Comparison of ENCODE assay signal across 8 cellular contexts in genomic region chr5:80754900-80755299, GRCh38.
A peak's percentile ranks its signal among the peaks of the same experiment; 100 is the strongest.
DNase-seq lines count a peak whose midpoint lies in the region; ATAC-seq, FAIRE-seq and TF ChIP-seq lines count a peak whose summit lies in the region.

No MANE protein-coding gene starts in this region.

- DNase-seq in GM12865 (ENCODE audit: low read depth) (peak; percentile 58), GM23248 (peak; percentile 24), NCI-H2107 (lab: John Stamatoyannopoulos, UW) (peak; percentile 6), NCI-H1105 treated with DMSO at 0.1 percent for 48 hours (lab: John Stamatoyannopoulos, UW) (no peak), H54 (ENCODE audit: insufficient read length, low spot score) (no peak), spleen (no peak)
- DNase-seq in central memory CD8-positive, alpha-beta T cell (ENCODE audit: low spot score in 2 of 2), result no peak
- peak; percentile 45 to 46 for DNase-seq in stimulated activated CD8-positive, alpha-beta memory T cell treated with anti-CD3 and anti-CD28 coated beads, Interleukin-15, amount 100 ng/mL, for 48 hours (ENCODE audit: low read depth in 2 of 2)

- no peaks in the 10 kb centered on the region for H3K36me3 Mint-ChIP-seq in central memory CD8-positive, alpha-beta T cell (ENCODE audit: insufficient read depth)

- H3K27me3 ChIP-seq in GM23248 (replicated peaks; ENCODE audit: insufficient read depth) (no peaks in the 10 kb centered on the region), spleen (replicated peaks in 1 of 7) (no peaks in the 10 kb centered on the region)

- H3K9ac ChIP-seq in GM23248, result no peak overlapping the region

- no peaks in the 10 kb centered on the region for H3K27me3 Mint-ChIP-seq in central memory CD8-positive, alpha-beta T cell

- TF ChIP-seq POLR2A in H54 (IDR thresholded peaks at IDR 0.05; ENCODE audit: low read depth, low read length) (no peak), spleen (IDR thresholded peaks at IDR 0.05) (no peak)

- no peaks in the 10 kb centered on the region for H3K79me2 ChIP-seq in GM23248 (ENCODE audit: insufficient read depth)

- peak overlapping the region; percentile 96 for H3K27ac Mint-ChIP-seq in central memory CD8-positive, alpha-beta T cell (ENCODE audit: low read depth)

- H2AFZ ChIP-seq in GM23248, result no peak overlapping the region

- 0 out of 2 replicates have a peak, but pooled peaks cover 3% of the 10 kb centered on the region for H3F3A ChIP-seq in GM23248 (ENCODE audit: insufficient read depth)

- no peaks in the 10 kb centered on the region for H3K9me3 Mint-ChIP-seq in central memory CD8-positive, alpha-beta T cell

- H3K36me3 ChIP-seq in GM23248 (ENCODE audit: low read depth) (peaks cover 6% of the 10 kb centered on the region), spleen (peaks cover 0 to 32% (median 0%) of the 10 kb centered on the region in 6 donors)

- H3K4me3 ChIP-seq in GM12865 (ENCODE audit: low read depth, low read length) (no peak overlapping the region; the same call in 1 of the 2 replicates), GM23248 (no peak overlapping the region), spleen (no peak overlapping the region)

- peak overlapping the region; percentile 72 for H3K4me3 Mint-ChIP-seq in central memory CD8-positive, alpha-beta T cell

- no peak overlapping the region for H3K4me2 ChIP-seq in GM23248 (ENCODE audit: unreplicated experiment)

- in situ Hi-C loops in GM23248 (cut with MboI), result no loop called here

- FAIRE-seq in H54 (lab: Jason Lieb, UNC), result no peak

- H3K4me1 ChIP-seq in GM23248 (ENCODE audit: insufficient read depth) (peaks cover 5% of the 10 kb centered on the region; the same call in 1 of the 2 replicates), spleen (peaks cover 6 to 26% (median 23%) of the 10 kb centered on the region in 6 donors)

- ATAC-seq in central memory CD8-positive, alpha-beta T cell (replicated peaks; ENCODE audit: extremely low read depth, poor library complexity, severe bottlenecking), result no peak

- H3K27ac ChIP-seq in GM23248 (no peak overlapping the region), spleen (peak overlapping the region in 3 of 8 donors; percentile 56 to 75 (median 70))

- no peaks in the 10 kb centered on the region for H4K20me1 ChIP-seq in GM23248 (ENCODE audit: insufficient read depth)

- WGBS in GM23248 (ENCODE audit: low coverage in 1 of 2, low lambda C conversion rate in 2 of 2, missing lambda C conversion rate in 2 of 2), 2 experiments, result 34 to 37% methylated on average over 7 of the region's 7 CpGs
- WGBS in spleen, 5 donors, result 18 to 39% (median 28%) methylated on average over 7 of the region's 7 CpGs

- H3K4me1 Mint-ChIP-seq in central memory CD8-positive, alpha-beta T cell, result peaks cover 62% of the 10 kb centered on the region

- intact Hi-C loops in spleen (cut with DNase I; ENCODE audit: low total_unique reads), result no loop called here

- H3K9me3 ChIP-seq in GM23248 (ENCODE audit: low read depth) (no peaks in the 10 kb centered on the region), spleen (no peaks in the 10 kb centered on the region)

- H3K9me2 ChIP-seq in GM23248 (ENCODE audit: insufficient read depth), result no peaks in the 10 kb centered on the region

- TF ChIP-seq CTCF in GM12865 (IDR thresholded peaks at IDR 0.05; ENCODE audit: insufficient read depth, low read depth, low read length, missing control alignments) (no peak), spleen (IDR thresholded peaks at IDR 0.05 in 8 of 11, conservative IDR thresholded peaks at IDR 0.05 in 3 of 11) (no peak)

Comparison
In these comparisons a context has a peak if more than half of its experiments do, and no peak if none do; other contexts are left out.
1. DNase-seq: peak in GM12865 (single experiment), GM23248 (single experiment), NCI-H2107 (single experiment) and stimulated activated CD8-positive, alpha-beta memory T cell treated with anti-CD3 and anti-CD28 coated beads, Interleukin-15, amount 100 ng/mL, for 48 hours (2 of 2); none in central memory CD8-positive, alpha-beta T cell (0 of 2), NCI-H1105 treated with DMSO at 0.1 percent for 48 hours (single experiment), H54 (single experiment) and spleen (single experiment).